ENCODE assay signal across 11 cellular contexts in the genomic region with DNA sequence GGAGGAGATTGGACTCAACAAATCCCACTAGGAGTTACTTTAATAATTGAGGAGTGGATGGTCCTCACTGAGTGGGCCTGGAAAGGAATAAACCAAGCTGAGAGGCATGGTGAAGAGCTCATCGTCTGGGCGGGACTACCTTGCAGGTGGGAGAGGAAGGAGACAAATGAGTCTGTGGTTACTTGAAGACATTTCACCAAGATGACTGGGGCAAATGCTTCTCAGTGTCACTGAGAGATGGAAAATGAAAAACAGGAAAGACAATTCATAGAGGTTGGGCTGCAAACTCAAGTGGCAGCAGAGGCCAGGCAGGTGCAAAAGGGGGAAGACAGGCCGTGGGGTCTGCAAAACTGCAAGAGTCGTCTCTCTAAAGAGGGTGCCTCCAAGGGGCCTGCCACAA. TPM values are rescaled to one million over a fixed set of nuclear protein-coding genes. Genes with fewer than 3 reads are reported as not detected.
DNase-seq lines count a peak whose midpoint lies in the region; ATAC-seq and TF ChIP-seq lines count a peak whose summit lies in the region.
"Had no signal": no experiment of that assay in that cellular context is flagged by ENCODE, and none has a peak within 500 bp of the region (broad histone marks: within the 10 kb centered on the region; RNA-seq: fewer than 3 reads in every experiment).

No MANE protein-coding gene starts in this region.

- H3K27me3 ChIP-seq in heart right ventricle (no peaks in the 10 kb centered on the region), right atrium auricular region (no peaks in the 10 kb centered on the region), lower lobe of right lung (ENCODE audit: low read depth) (no peaks in the 10 kb centered on the region), upper lobe of left lung (no peaks in the 10 kb centered on the region), MG63 (no peaks in the 10 kb centered on the region)
- H3K27me3 ChIP-seq: colonic mucosa, gastrocnemius medialis had no signal

- no peaks in the 10 kb centered on the region for H3K36me3 ChIP-seq in heart right ventricle
- H3K36me3 ChIP-seq in right atrium auricular region = no peaks in the 10 kb centered on the region
- peaks cover 5% of the 10 kb centered on the region for H3K36me3 ChIP-seq in lower lobe of right lung
- peaks cover 0 to 3% (median 0%) of the 10 kb centered on the region in 4 donors for H3K36me3 ChIP-seq in upper lobe of left lung
- 0 out of 2 replicates have a peak, but pooled peaks cover 4% of the 10 kb centered on the region for H3K36me3 ChIP-seq in MG63
- H3K36me3 ChIP-seq: colonic mucosa, gastrocnemius medialis had no signal

- ATAC-seq in heart right ventricle = no peak
- ATAC-seq in lower lobe of right lung = no peak
- ATAC-seq in upper lobe of left lung (ENCODE audit: low FRiP score in 2 of 2) = no peak
- ATAC-seq in GM21619 (IDR thresholded peaks at IDR 0.05; ENCODE audit: unreplicated experiment) = no peak
- ATAC-seq: gastrocnemius medialis had no signal

- intact Hi-C loops in heart right ventricle (cut with DNase I) = loop anchor here in 2 of 10 donors (2.0 to 10.0 kb wide), 2 partner anchors 16 to 62 kb away; no protein-coding TSS in a partner anchor
- intact Hi-C loops in activated CD4-positive, alpha-beta memory T cell treated with anti-CD3 and anti-CD28 coated beads for 36 hours (cut with micrococcal nuclease) = loop anchor here (1.0 to 10.0 kb wide), 5 partner anchors 17 to 1052 kb away; partner anchors contain the start of genes ADPRH, LRRC58 and TIMMDC1
- intact Hi-C loops in lower lobe of right lung (cut with DNase I) = no loop called here

- H3K27ac ChIP-seq in heart right ventricle (peak overlapping the region in 7 of 10 donors; percentile 96 to 99 (median 99)), right atrium auricular region (peak overlapping the region in 1 of 2 donors; percentile 99), lower lobe of right lung (peak overlapping the region; percentile 94), upper lobe of left lung (peak overlapping the region; percentile 96 to 98 (median 98))

- no peak for TF ChIP-seq EP300 in upper lobe of left lung (IDR thresholded peaks at IDR 0.05)

- H3K4me3 Mint-ChIP-seq in activated CD4-positive, alpha-beta memory T cell treated with anti-CD3 and anti-CD28 coated beads for 36 hours = peak overlapping the region; percentile 83

- H3K9me3 Mint-ChIP-seq in activated CD4-positive, alpha-beta memory T cell treated with anti-CD3 and anti-CD28 coated beads for 36 hours = peaks cover 9% of the 10 kb centered on the region

- peak overlapping the region; percentile 93 for H3K27ac Mint-ChIP-seq in activated CD4-positive, alpha-beta memory T cell treated with anti-CD3 and anti-CD28 coated beads for 36 hours

- POLR2A ChIA-PET in activated CD4-positive, alpha-beta memory T cell treated with anti-CD3 and anti-CD28 coated beads for 36 hours (lab: Charles Lee) = interaction anchor here (1.1 to 1.4 kb wide), 3 partner anchors 30 to 171 kb away, joined by 4 to 7 read pairs (median 4); partner anchors contain the start of genes B4GALT4 and TMEM39A

- no peak for TF ChIP-seq POLR2A in upper lobe of left lung (IDR thresholded peaks at IDR 0.05)

- WGBS in heart right ventricle, 2 donors = 83 to 93% methylated on average over 4 of the region's 4 CpGs
- 48 to 58% methylated on average over 4 of the region's 4 CpGs for WGBS in upper lobe of left lung, 2 donors

- H3K9me3 ChIP-seq in heart right ventricle = peaks cover 0 to 10% (median 7%) of the 10 kb centered on the region in 11 donors
- peaks cover 0 to 4% of the 10 kb centered on the region in 2 donors for H3K9me3 ChIP-seq in right atrium auricular region
- peaks cover 2% of the 10 kb centered on the region for H3K9me3 ChIP-seq in lower lobe of right lung
- H3K9me3 ChIP-seq in upper lobe of left lung = peaks cover 0 to 4% (median 1%) of the 10 kb centered on the region in 4 donors
- peaks cover 8% of the 10 kb centered on the region for H3K9me3 ChIP-seq in MG63
- H3K9me3 ChIP-seq: colonic mucosa, gastrocnemius medialis had no signal

- H3K4me3 ChIP-seq in heart right ventricle = no peak overlapping the region
- no peak overlapping the region for H3K4me3 ChIP-seq in right atrium auricular region
- no peak overlapping the region for H3K4me3 ChIP-seq in lower lobe of right lung
- no peak overlapping the region for H3K4me3 ChIP-seq in upper lobe of left lung
- H3K4me3 ChIP-seq in MG63 = no peak overlapping the region
- H3K4me3 ChIP-seq: colonic mucosa had no signal

- peaks cover 3% of the 10 kb centered on the region for H3K36me3 Mint-ChIP-seq in activated CD4-positive, alpha-beta memory T cell treated with anti-CD3 and anti-CD28 coated beads for 36 hours

- H3K4me1 Mint-ChIP-seq in activated CD4-positive, alpha-beta memory T cell treated with anti-CD3 and anti-CD28 coated beads for 36 hours (ENCODE audit: low read depth) = peaks cover 37% of the 10 kb centered on the region

- no peaks in the 10 kb centered on the region for H3K27me3 Mint-ChIP-seq in activated CD4-positive, alpha-beta memory T cell treated with anti-CD3 and anti-CD28 coated beads for 36 hours

- no peak for TF ChIP-seq CTCF in heart right ventricle (IDR thresholded peaks at IDR 0.05)
- no peak for TF ChIP-seq CTCF in right atrium auricular region (IDR thresholded peaks at IDR 0.05)
- TF ChIP-seq CTCF in lower lobe of right lung (IDR thresholded peaks at IDR 0.05) = no peak
- no peak for TF ChIP-seq CTCF in upper lobe of left lung (IDR thresholded peaks at IDR 0.05)

- CTCF ChIA-PET in activated CD4-positive, alpha-beta memory T cell treated with anti-CD3 and anti-CD28 coated beads for 36 hours (lab: Charles Lee) = interaction anchor here (0.6 to 7.0 kb wide), 4 partner anchors 18 to 62 kb away, joined by 3 to 29 read pairs (median 6); partner anchors contain the start of gene B4GALT4

- H3K4me1 ChIP-seq in heart right ventricle = peaks cover 12 to 40% (median 32%) of the 10 kb centered on the region in 9 donors
- peaks cover 0 to 36% of the 10 kb centered on the region in 2 donors for H3K4me1 ChIP-seq in right atrium auricular region
- H3K4me1 ChIP-seq in lower lobe of right lung = peaks cover 29% of the 10 kb centered on the region
- peaks cover 25 to 38% (median 35%) of the 10 kb centered on the region in 4 donors for H3K4me1 ChIP-seq in upper lobe of left lung
- H3K4me1 ChIP-seq: colonic mucosa had no signal

- no peak for DNase-seq in heart right ventricle
- no peak for DNase-seq in right atrium auricular region (ENCODE audit: low spot score)
- DNase-seq in activated CD4-positive, alpha-beta memory T cell treated with anti-CD3 and anti-CD28 coated beads for 36 hours = peak; percentile 42
- no peak for DNase-seq in lower lobe of right lung
- DNase-seq in upper lobe of left lung = no peak
- no peak for DNase-seq in MG63
- no peak for DNase-seq in NCI-H1694 (lab: John Stamatoyannopoulos, UW)
- DNase-seq: colonic mucosa, gastrocnemius medialis, SW 1271 had no signal

RNA-seq across cellular contexts. Expression of gene ARHGAP31, which starts 1.5 kb away (rescaled TPM):
- 10 to 100 TPM; 30.4 to 71.1 (median 37.2) TPM for total RNA-seq in heart right ventricle
- 10 to 100 TPM; 10.6 to 11.9 TPM for polyA plus RNA-seq in heart right ventricle
- 10 to 100 TPM; 29.9 to 33.1 TPM for total RNA-seq in right atrium auricular region
- 10 to 100 TPM; 10.8 to 11.4 TPM for total RNA-seq in activated CD4-positive, alpha-beta memory T cell treated with anti-CD3 and anti-CD28 coated beads for 36 hours
- total RNA-seq in lower lobe of right lung = 100 TPM
- 10 to 100 TPM; 47.1 to 91.0 (median 66.2) TPM for total RNA-seq in upper lobe of left lung
- 4.2 and 5.0 TPM in 2 replicates for total RNA-seq in MG63 (2014; rRNA removed; shearing (Covaris generic); ENCODE audit: low replicate concordance)

RNA-seq across cellular contexts. Expression of gene B4GALT4, which starts 52.0 kb away (rescaled TPM):
- total RNA-seq in heart right ventricle = 10 to 100 TPM in 8 of 10 donors, 1 to 10 TPM in 2; 9.0 to 14.6 (median 11.6) TPM
- 10 to 100 TPM in 1 of 2 donors, 1 to 10 TPM in 1; 9.5 to 23.2 TPM for polyA plus RNA-seq in heart right ventricle
- total RNA-seq in right atrium auricular region = 10 to 100 TPM; 15.6 to 16.4 TPM
- 10 to 100 TPM; 13.5 to 14.2 TPM for total RNA-seq in activated CD4-positive, alpha-beta memory T cell treated with anti-CD3 and anti-CD28 coated beads for 36 hours
- 13.5 TPM for total RNA-seq in lower lobe of right lung
- 10 to 100 TPM in 5 of 6 donors, 1 to 10 TPM in 1; 7.3 to 24.3 (median 16.6) TPM for total RNA-seq in upper lobe of left lung
- total RNA-seq in MG63 (2014; rRNA removed; shearing (Covaris generic); ENCODE audit: low replicate concordance) = 13.2 and 17.7 TPM in 2 replicates
